Comparison of ENCODE assay signal across 7 cellular contexts in genomic region chr2:201117735-201118094, GRCh38. TPM values are rescaled to one million over a fixed set of nuclear protein-coding genes. Genes with fewer than 3 reads are reported as not detected.
DNase-seq lines count a peak whose midpoint lies in the region; ATAC-seq and TF ChIP-seq lines count a peak whose summit lies in the region.
"Not testable (repeated sequence)": the region's sequence is repeated elsewhere in the genome, so short reads cannot be mapped to it uniquely, and the experiment has no call there.

No MANE protein-coding gene starts in this region.

- H3K9me3 ChIP-seq in PC-9 (ENCODE audit: insufficient read depth, low read depth); mucosa of descending colon; smooth muscle cell (replicated peaks; ENCODE audit: low read depth): not testable (repeated sequence)

- not testable (repeated sequence) for H3K9me2 ChIP-seq in PC-9 (ENCODE audit: insufficient read depth)

- peak overlapping the region; percentile 89 for H3K9ac ChIP-seq in smooth muscle cell (ENCODE audit: low read depth)

- H3K9me3 Mint-ChIP-seq in activated CD8-positive, alpha-beta memory T cell treated with anti-CD3 and anti-CD28 coated beads, Interleukin-2, amount 10 ng/mL, durations not matched to agents 7 days and 5 days (ENCODE audit: low read depth): not testable (repeated sequence)

- H3K36me3 Mint-ChIP-seq in activated CD8-positive, alpha-beta memory T cell treated with anti-CD3 and anti-CD28 coated beads, Interleukin-2, amount 10 ng/mL, durations not matched to agents 7 days and 5 days: peaks cover 43% of the 10 kb centered on the region

- H3K27ac ChIP-seq in PC-9: peak overlapping the region; percentile 100
- peak overlapping the region; percentile 97 for H3K27ac ChIP-seq in brain microvascular endothelial cell
- peak overlapping the region; percentile 95 for H3K27ac ChIP-seq in smooth muscle cell (ENCODE audit: low read depth)

- H3K4me3 ChIP-seq in GM12875 (ENCODE audit: low read depth, low read length) (peak overlapping the region; percentile 58), PC-9 (peak overlapping the region; percentile 68), brain microvascular endothelial cell (ENCODE audit: low read depth, low read length) (peak overlapping the region; percentile 74), foreskin fibroblast (ENCODE audit: low read depth in 1 of 2, low read length in 2 of 2) (peak overlapping the region; percentile 67 to 70), mucosa of descending colon (peak overlapping the region; percentile 97), smooth muscle cell (peak overlapping the region; percentile 78)

- intact Hi-C loops in PC-9 (cut with micrococcal nuclease; ENCODE audit: unreplicated experiment): loop anchor here (1.0 to 5.0 kb wide), 5 partner anchors 32 to 155 kb away; partner anchors contain the start of genes HYCC2, NDUFB3 and ORC2
- intact Hi-C loops in mucosa of descending colon (cut with DNase I, micrococcal nuclease): not testable (repeated sequence)

- H3K27me3 ChIP-seq in PC-9 (ENCODE audit: insufficient read depth, low read depth); brain microvascular endothelial cell (replicated peaks); smooth muscle cell (ENCODE audit: low read depth): not testable (repeated sequence)

- H3K4me2 ChIP-seq in PC-9 (peak overlapping the region; percentile 89), smooth muscle cell (peak overlapping the region; percentile 92)

- H3K27ac Mint-ChIP-seq in activated CD8-positive, alpha-beta memory T cell treated with anti-CD3 and anti-CD28 coated beads, Interleukin-2, amount 10 ng/mL, durations not matched to agents 7 days and 5 days: peak overlapping the region; percentile 90

- in situ Hi-C loops in brain microvascular endothelial cell (cut with HindIII; ENCODE audit: low pct_ligation_motif_present, low sequenced_read_pairs): not testable (repeated sequence)

- peaks cover 44% of the 10 kb centered on the region for H3K4me1 Mint-ChIP-seq in activated CD8-positive, alpha-beta memory T cell treated with anti-CD3 and anti-CD28 coated beads, Interleukin-2, amount 10 ng/mL, durations not matched to agents 7 days and 5 days

- TF ChIP-seq CTCF in GM12875 (IDR thresholded peaks at IDR 0.05; ENCODE audit: borderline replicate concordance, insufficient read depth, low read depth, low read length); PC-9 (conservative IDR thresholded peaks at IDR 0.05); brain microvascular endothelial cell (IDR thresholded peaks at IDR 0.05; ENCODE audit: low read depth, low read length, missing control alignments); foreskin fibroblast (IDR thresholded peaks at IDR 0.05; ENCODE audit: low read depth, low read length); mucosa of descending colon (IDR thresholded peaks at IDR 0.05); smooth muscle cell (IDR thresholded peaks at IDR 0.05; ENCODE audit: borderline replicate concordance, insufficient read depth, poor library complexity, severe bottlenecking): not testable (repeated sequence)

- WGBS in smooth muscle cell (ENCODE audit: low lambda C conversion rate): 70% methylated on average over 13 of the region's 13 CpGs

- peak overlapping the region; percentile 95 for H3K4me3 Mint-ChIP-seq in activated CD8-positive, alpha-beta memory T cell treated with anti-CD3 and anti-CD28 coated beads, Interleukin-2, amount 10 ng/mL, durations not matched to agents 7 days and 5 days

- ATAC-seq in activated CD8-positive, alpha-beta memory T cell treated with anti-CD3 and anti-CD28 coated beads, Interleukin-2, amount 10 ng/mL, durations not matched to agents 7 days and 5 days: peak; percentile 5
- not testable (repeated sequence) for ATAC-seq in mucosa of descending colon

- H3K79me2 ChIP-seq in PC-9 (ENCODE audit: low read depth) (peaks cover 57% of the 10 kb centered on the region), smooth muscle cell (ENCODE audit: low read depth) (peaks cover 35% of the 10 kb centered on the region)

- peaks cover 53% of the 10 kb centered on the region for H3K4me1 ChIP-seq in PC-9 (replicated peaks; ENCODE audit: insufficient read depth)
- not testable (repeated sequence) for H3K4me1 ChIP-seq in mucosa of descending colon (ENCODE audit: low read depth); smooth muscle cell (ENCODE audit: low read depth)

- POLR2A ChIA-PET in PC-9 (lab: Charles Lee; ENCODE audit: unreplicated experiment): interaction anchor here (0.7 to 1.1 kb wide), 2 partner anchors 31 to 115 kb away, joined by 3 to 5 read pairs; no protein-coding TSS in a partner anchor

- H3K36me3 ChIP-seq in PC-9 (ENCODE audit: low read depth): peaks cover 14% of the 10 kb centered on the region; the same call in 1 of the 2 replicates
- H3K36me3 ChIP-seq in brain microvascular endothelial cell (replicated peaks); mucosa of descending colon (ENCODE audit: low read depth); smooth muscle cell (ENCODE audit: low read depth): not testable (repeated sequence)

- not testable (repeated sequence) for H4K20me1 ChIP-seq in PC-9 (ENCODE audit: insufficient read depth)
- peaks cover 12% of the 10 kb centered on the region for H4K20me1 ChIP-seq in smooth muscle cell (ENCODE audit: low read depth)

- H3F3A ChIP-seq in PC-9 (ENCODE audit: insufficient read depth, low read depth) (peaks cover 47% of the 10 kb centered on the region), smooth muscle cell (ENCODE audit: low read depth) (peaks cover 14% of the 10 kb centered on the region)

- DNase-seq in PC-9; brain microvascular endothelial cell; foreskin fibroblast; smooth muscle cell (lab: John Stamatoyannopoulos, UW; ENCODE audit: unreplicated experiment): not testable (repeated sequence)
- peak; percentile 82 for DNase-seq in activated CD8-positive, alpha-beta memory T cell treated with anti-CD3 and anti-CD28 coated beads, Interleukin-2, amount 10 ng/mL, durations not matched to agents 7 days and 5 days
- DNase-seq in mucosa of descending colon: peak in 1 of 3 donors; percentile 56

- CTCF ChIA-PET in PC-9 (lab: Charles Lee): interaction anchor here (0.6 kb wide), 3 partner anchors 15 to 111 kb away, joined by 3 to 6 read pairs (median 4); no protein-coding TSS in a partner anchor
- CTCF ChIA-PET in activated CD8-positive, alpha-beta memory T cell treated with anti-CD3 and anti-CD28 coated beads, Interleukin-2, amount 10 ng/mL, durations not matched to agents 7 days and 5 days (lab: Charles Lee): interaction anchor here (0.6 to 7.9 kb wide), 24 partner anchors 9 to 1162 kb away, joined by 3 to 62 read pairs (median 6); partner anchors contain the start of genes CASP10, CASP8, CLK1 and HYCC2

- BruUV-seq in PC-9 (replicated peaks; lab: Mats Ljungman, UMichigan): not testable (repeated sequence)

- not testable (repeated sequence) for H3K27me3 Mint-ChIP-seq in activated CD8-positive, alpha-beta memory T cell treated with anti-CD3 and anti-CD28 coated beads, Interleukin-2, amount 10 ng/mL, durations not matched to agents 7 days and 5 days

- H2AFZ ChIP-seq in PC-9: peak overlapping the region; percentile 93
- H2AFZ ChIP-seq in smooth muscle cell (ENCODE audit: low read depth): not testable (repeated sequence)

RNA-seq across cellular contexts. Expression of gene CFLAR, which starts 1.8 kb away (rescaled TPM):
- 75.4 and 99.1 TPM in 2 replicates for total RNA-seq in PC-9 (2021)
- total RNA-seq in activated CD8-positive, alpha-beta memory T cell treated with anti-CD3 and anti-CD28 coated beads, Interleukin-2, amount 10 ng/mL, durations not matched to agents 7 days and 5 days: 100 to 1,000 TPM; 193 to 242 TPM
- 100 to 1,000 TPM; 161 to 171 (median 166) TPM for total RNA-seq in mucosa of descending colon
- total RNA-seq in smooth muscle cell: 27.1 and 42.5 TPM in 2 replicates
- polyA plus RNA-seq in smooth muscle cell: 16.0 and 24.0 TPM in 2 replicates

RNA-seq across cellular contexts. Expression of gene NDUFB3, which starts 45.9 kb away (rescaled TPM):
- 93.1 and 96.7 TPM in 2 replicates for total RNA-seq in PC-9 (2021)
- total RNA-seq in activated CD8-positive, alpha-beta memory T cell treated with anti-CD3 and anti-CD28 coated beads, Interleukin-2, amount 10 ng/mL, durations not matched to agents 7 days and 5 days: 100 to 1,000 TPM; 116 to 141 TPM
- total RNA-seq in mucosa of descending colon: 100 to 1,000 TPM; 100 to 145 (median 134) TPM
- total RNA-seq in smooth muscle cell: 88.6 and 89.0 TPM in 2 replicates
- polyA plus RNA-seq in smooth muscle cell: 201 and 216 TPM in 2 replicates

RNA-seq across cellular contexts. Expression of gene HYCC2, which starts 46.2 kb away (rescaled TPM):
- total RNA-seq in PC-9 (2021) (8.8 and 10.7 TPM in 2 replicates), mucosa of descending colon (10 to 100 TPM; 33.2 to 55.6 (median 48.2) TPM), smooth muscle cell (15.1 and 17.9 TPM in 2 replicates)
- 10 to 100 TPM; 33.4 to 37.2 TPM for total RNA-seq in activated CD8-positive, alpha-beta memory T cell treated with anti-CD3 and anti-CD28 coated beads, Interleukin-2, amount 10 ng/mL, durations not matched to agents 7 days and 5 days
- polyA plus RNA-seq in smooth muscle cell: 3.6 and 6.3 TPM in 2 replicates
